In the genomic region with DNA sequence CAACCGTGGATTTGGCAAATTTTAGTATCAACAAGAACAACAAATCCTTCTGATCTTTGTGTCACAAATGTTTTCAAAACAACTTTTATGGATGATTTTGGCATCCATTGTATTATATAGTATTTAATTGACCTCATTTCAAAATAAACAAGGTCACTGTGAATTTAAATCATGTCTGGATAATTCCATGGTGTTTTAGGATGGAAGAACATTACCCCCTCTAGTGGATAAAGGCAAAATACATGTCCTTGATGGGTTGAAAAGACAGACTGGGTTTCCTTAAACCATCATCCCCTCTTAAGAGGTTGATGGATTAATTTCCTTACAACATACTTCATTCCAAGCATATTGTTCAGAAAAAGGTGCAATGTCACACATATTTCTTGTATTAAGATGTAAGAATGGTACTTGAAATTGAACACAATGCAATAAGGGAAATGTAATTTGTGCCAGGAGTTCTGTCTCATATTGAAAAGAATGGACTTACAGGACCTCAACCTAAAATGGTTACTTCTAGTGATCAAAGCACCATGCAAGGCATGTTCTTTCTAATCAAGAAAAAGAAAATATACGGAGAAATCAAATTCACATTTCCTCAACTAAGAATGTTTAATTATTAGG, we compare ENCODE assay signal across 8 cellular contexts.
DNase-seq lines count a peak whose midpoint lies in the region; ATAC-seq and TF ChIP-seq lines count a peak whose summit lies in the region.

No MANE protein-coding gene starts in this region.

- H3K36me3 ChIP-seq in WERI-Rb-1 (no peaks in the 10 kb centered on the region), aorta (ENCODE audit: control insufficient read depth in 1 of 2, insufficient read depth in 2 of 2, low read length in 1 of 2) (no peaks in the 10 kb centered on the region)

- TF ChIP-seq CTCF in GM12872 (IDR thresholded peaks at IDR 0.05; ENCODE audit: insufficient read depth, low read depth, low read length) (peak; percentile 58; the same call in 2 of the 3 replicates), WERI-Rb-1 (IDR thresholded peaks at IDR 0.05; ENCODE audit: low read depth, low read length) (0 out of 2 replicates have a peak, but pooled peaks have one; percentile 29), lower leg skin (IDR thresholded peaks at IDR 0.05) (no peak)

- WGBS in lower leg skin, 2 donors, result 48 to 49% methylated on average over 2 of the region's 2 CpGs
- 50 to 69% methylated on average over 2 of the region's 2 CpGs for WGBS in aorta, 2 donors

- H3K4me3 ChIP-seq in WERI-Rb-1 (ENCODE audit: low read depth, low read length), result no peak overlapping the region
- H3K4me3 ChIP-seq in lower leg skin (ENCODE audit: low read depth, poor library complexity, severe bottlenecking), result no peak overlapping the region
- H3K4me3 ChIP-seq in aorta (ENCODE audit: low read length in 2 of 2), result no peak overlapping the region

- intact Hi-C loops in lower leg skin (cut with DNase I; ENCODE audit: low total_unique reads), result loop anchor here (10.0 kb wide), 1 partner anchor 1382 kb away; no protein-coding TSS in a partner anchor
- intact Hi-C loops in aorta (cut with DNase I), result loop anchor here in 1 of 2 donors (10.0 kb wide), 1 partner anchor 482 kb away; no protein-coding TSS in a partner anchor

- H3K9me3 ChIP-seq in WERI-Rb-1 (ENCODE audit: severe bottlenecking) (no peaks in the 10 kb centered on the region), aorta (ENCODE audit: control insufficient read depth, low read length) (no peaks in the 10 kb centered on the region)

- peaks cover 0 to 2% of the 10 kb centered on the region in 2 donors for H3K4me1 ChIP-seq in aorta (ENCODE audit: control insufficient read depth in 1 of 2, insufficient read depth in 2 of 2, low read length in 2 of 2)

- TF ChIP-seq POLR2A in lower leg skin (IDR thresholded peaks at IDR 0.05), result no peak

- H3K27me3 ChIP-seq in WERI-Rb-1 (ENCODE audit: insufficient read depth, low read depth, severe bottlenecking), result no peaks in the 10 kb centered on the region
- H3K27me3 ChIP-seq in aorta (ENCODE audit: control insufficient read depth in 1 of 2, insufficient read depth in 2 of 2, low read length in 1 of 2), result no peaks in the 10 kb centered on the region

- no peak overlapping the region for H3K27ac ChIP-seq in WERI-Rb-1
- H3K27ac ChIP-seq in aorta (ENCODE audit: low read depth in 1 of 2, low read length in 2 of 2), result no peak overlapping the region

- peak; percentile 17 to 76 (median 41) for DNase-seq in NCI-H1417 (lab: John Stamatoyannopoulos, UW)
- no peak for DNase-seq in WERI-Rb-1
- DNase-seq in inferior parietal cortex (ENCODE audit: extremely low spot score), result peak; percentile 64
- no peak for DNase-seq in lower leg skin (ENCODE audit: low spot score in 2 of 2)
- DNase-seq in aorta, result no peak

- ATAC-seq in aorta (ENCODE audit: low FRiP score), result no peak
- ATAC-seq in HG02798 (IDR thresholded peaks at IDR 0.05; ENCODE audit: poor library complexity, unreplicated experiment), result no peak
- no peak for ATAC-seq in HG02973 (IDR thresholded peaks at IDR 0.05; ENCODE audit: unreplicated experiment)

Comparison
In these comparisons a context has a peak if more than half of its experiments do, and no peak if none do; other contexts are left out.
1. CTCF ChIP-seq: peak in GM12872 (single experiment) and WERI-Rb-1 (single experiment); none in lower leg skin (0 of 3).
2. DNase-seq: peak in NCI-H1417 (3 of 3) and inferior parietal cortex (single experiment); none in WERI-Rb-1 (single experiment), lower leg skin (0 of 2) and aorta (0 of 2).